ENCODE assay signal across 8 cellular contexts in the genomic region with DNA sequence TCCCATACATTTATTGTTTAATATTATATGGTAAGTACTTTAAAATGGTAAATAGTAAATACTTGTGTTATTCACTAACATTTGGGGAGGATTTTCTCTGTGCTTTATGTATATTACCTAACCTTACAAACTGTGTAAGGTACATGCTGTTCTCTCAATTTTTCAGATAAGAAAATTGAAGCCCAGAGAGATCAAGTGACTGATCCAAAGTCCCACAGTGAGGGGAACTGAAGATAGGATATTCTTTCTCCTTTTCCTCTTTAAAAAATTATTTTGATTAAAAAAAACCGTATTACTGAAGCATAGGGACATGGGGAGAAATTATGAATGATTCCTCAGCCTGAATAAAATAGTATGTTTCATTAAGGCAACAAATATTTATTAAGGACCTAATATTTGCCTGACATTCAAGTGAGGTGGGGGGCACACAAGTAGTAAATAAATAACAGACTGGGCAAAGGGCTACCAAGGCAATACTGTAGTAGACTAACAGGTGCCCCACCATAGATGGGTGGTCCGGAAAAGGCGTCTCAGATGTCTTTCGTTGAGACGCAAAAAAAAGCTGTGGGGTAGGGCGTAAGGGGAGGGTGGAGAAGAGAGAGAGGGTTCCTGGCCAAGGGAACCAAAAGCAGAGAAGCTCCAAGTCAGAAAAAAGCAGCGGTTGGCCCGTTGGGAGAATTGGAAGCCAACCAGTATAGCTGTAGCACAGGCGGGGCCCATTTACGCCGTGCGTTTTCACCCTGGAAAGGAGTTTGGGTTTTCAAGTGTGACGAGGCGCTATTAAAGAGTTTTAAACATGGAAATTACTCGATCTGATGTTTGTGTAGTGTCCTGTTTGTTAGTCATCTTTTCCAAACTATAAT. TPM values are rescaled to one million over a fixed set of nuclear protein-coding genes. Genes with fewer than 3 reads are reported as not detected.
A peak's percentile ranks its signal among the peaks of the same experiment; 100 is the strongest.
DNase-seq lines count a peak whose midpoint lies in the region; ATAC-seq and TF ChIP-seq lines count a peak whose summit lies in the region.

No MANE protein-coding gene starts in this region.

- intact Hi-C loops in dorsolateral prefrontal cortex (cut with DNase I) = loop anchor here (2.0 to 10.0 kb wide), 4 partner anchors 47 to 157 kb away; a partner anchor contains a TSS

- H3K27me3 ChIP-seq in dorsolateral prefrontal cortex = no peaks in the 10 kb centered on the region
- H3K27me3 ChIP-seq in liver (ENCODE audit: control insufficient read depth in 4 of 4, insufficient read depth in 4 of 4, low read length in 3 of 4) = no peaks in the 10 kb centered on the region

- ATAC-seq in GM21717 (IDR thresholded peaks at IDR 0.05; ENCODE audit: unreplicated experiment) = no peak

- peak overlapping the region; percentile 88 to 94 for H3K9ac ChIP-seq in liver (ENCODE audit: low read depth in 1 of 2, low read length in 2 of 2)

- DNase-seq in NCI-H2029 treated with DMSO at 0.1 percent for 48 hours (lab: John Stamatoyannopoulos, UW) (peak; percentile 20), NCI-H2029 (lab: John Stamatoyannopoulos, UW) (no peak), NCI-H1092 treated with DMSO at 0.1 percent for 48 hours (lab: John Stamatoyannopoulos, UW) (peak; percentile 69), dorsolateral prefrontal cortex (peak in 9 of 10 donors; percentile 21 to 59 (median 51))
- DNase-seq in activated CD4-positive, alpha-beta T cell treated with anti-CD3 and anti-CD28 coated beads for 1 hour = peak; percentile 17
- DNase-seq in stimulated activated CD8-positive, alpha-beta memory T cell treated with anti-CD3 and anti-CD28 coated beads, Interleukin-15, amount 100 ng/mL, for 24 hours (ENCODE audit: low read depth) = peak; percentile 3

- peak overlapping the region; percentile 53 to 99 (median 96) for H3K27ac ChIP-seq in dorsolateral prefrontal cortex
- H3K27ac ChIP-seq in liver (ENCODE audit: low read depth in 1 of 2, low read length in 2 of 2) = peak overlapping the region; percentile 91 to 93

- peak overlapping the region; percentile 64 to 99 (median 92) for H3K4me3 ChIP-seq in dorsolateral prefrontal cortex
- H3K4me3 ChIP-seq in liver (ENCODE audit: low read depth in 1 of 3, low read length in 3 of 3) = peak overlapping the region; percentile 76 to 79 (median 76)

- no peaks in the 10 kb centered on the region for H3K9me3 ChIP-seq in liver (ENCODE audit: control insufficient read depth in 4 of 4, low read length in 3 of 4)

- TF ChIP-seq RAD21 in liver (IDR thresholded peaks at IDR 0.05) = no peak

- H3K4me1 ChIP-seq in liver (ENCODE audit: control insufficient read depth in 4 of 4, insufficient read depth in 4 of 4, low read length in 3 of 4) = peaks cover 3 to 40% (median 20%) of the 10 kb centered on the region in 4 donors

- 3% methylated on average over 15 of the region's 15 CpGs for WGBS in liver

- no peaks in the 10 kb centered on the region for H3K36me3 ChIP-seq in liver (ENCODE audit: control insufficient read depth in 4 of 4, insufficient read depth in 3 of 4, low read depth in 1 of 4, low read length in 3 of 4)

- TF ChIP-seq CTCF in dorsolateral prefrontal cortex (IDR thresholded peaks at IDR 0.05 in 54 of 56, conservative IDR thresholded peaks at IDR 0.05 in 2 of 56; ENCODE audit: low read depth in 1 of 56, partially characterized antibody in 56 of 56) (peak in 1 of 56 donors; percentile 5), liver (IDR thresholded peaks at IDR 0.05; ENCODE audit: low read depth, low read length, missing input control) (no peak)

TF ChIP-seq in liver, 16 proteins besides CTCF, POLR2A, EP300 and RAD21:
- TF ChIP-seq NR2F2 (IDR thresholded peaks at IDR 0.05) = no peak
- TF ChIP-seq GABPA (IDR thresholded peaks at IDR 0.05 in 1 of 2, conservative IDR thresholded peaks at IDR 0.05 in 1 of 2) = peak in 1 of 2 donors; percentile 2
- TF ChIP-seq, protein P1, sequence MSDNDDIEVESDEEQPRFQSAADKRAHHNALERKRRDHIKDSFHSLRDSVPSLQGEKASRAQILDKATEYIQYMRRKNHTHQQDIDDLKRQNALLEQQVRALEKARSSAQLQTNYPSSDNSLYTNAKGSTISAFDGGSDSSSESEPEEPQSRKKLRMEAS (IDR thresholded peaks at IDR 0.05) = no peak
- TF ChIP-seq HNF4A (conservative IDR thresholded peaks at IDR 0.05) = no peak
- no peak for TF ChIP-seq FOXA1 (IDR thresholded peaks at IDR 0.05)
- no peak for TF ChIP-seq FOXA2 (IDR thresholded peaks at IDR 0.05)
- TF ChIP-seq, protein P2, sequence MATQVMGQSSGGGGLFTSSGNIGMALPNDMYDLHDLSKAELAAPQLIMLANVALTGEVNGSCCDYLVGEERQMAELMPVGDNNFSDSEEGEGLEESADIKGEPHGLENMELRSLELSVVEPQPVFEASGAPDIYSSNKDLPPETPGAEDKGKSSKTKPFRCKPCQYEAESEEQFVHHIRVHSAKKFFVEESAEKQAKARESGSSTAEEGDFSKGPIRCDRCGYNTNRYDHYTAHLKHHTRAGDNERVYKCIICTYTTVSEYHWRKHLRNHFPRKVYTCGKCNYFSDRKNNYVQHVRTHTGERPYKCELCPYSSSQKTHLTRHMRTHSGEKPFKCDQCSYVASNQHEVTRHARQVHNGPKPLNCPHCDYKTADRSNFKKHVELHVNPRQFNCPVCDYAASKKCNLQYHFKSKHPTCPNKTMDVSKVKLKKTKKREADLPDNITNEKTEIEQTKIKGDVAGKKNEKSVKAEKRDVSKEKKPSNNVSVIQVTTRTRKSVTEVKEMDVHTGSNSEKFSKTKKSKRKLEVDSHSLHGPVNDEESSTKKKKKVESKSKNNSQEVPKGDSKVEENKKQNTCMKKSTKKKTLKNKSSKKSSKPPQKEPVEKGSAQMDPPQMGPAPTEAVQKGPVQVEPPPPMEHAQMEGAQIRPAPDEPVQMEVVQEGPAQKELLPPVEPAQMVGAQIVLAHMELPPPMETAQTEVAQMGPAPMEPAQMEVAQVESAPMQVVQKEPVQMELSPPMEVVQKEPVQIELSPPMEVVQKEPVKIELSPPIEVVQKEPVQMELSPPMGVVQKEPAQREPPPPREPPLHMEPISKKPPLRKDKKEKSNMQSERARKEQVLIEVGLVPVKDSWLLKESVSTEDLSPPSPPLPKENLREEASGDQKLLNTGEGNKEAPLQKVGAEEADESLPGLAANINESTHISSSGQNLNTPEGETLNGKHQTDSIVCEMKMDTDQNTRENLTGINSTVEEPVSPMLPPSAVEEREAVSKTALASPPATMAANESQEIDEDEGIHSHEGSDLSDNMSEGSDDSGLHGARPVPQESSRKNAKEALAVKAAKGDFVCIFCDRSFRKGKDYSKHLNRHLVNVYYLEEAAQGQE (IDR thresholded peaks at IDR 0.05) = no peak
- TF ChIP-seq SP1 (IDR thresholded peaks at IDR 0.05) = peak; percentile 9
- TF ChIP-seq EGR1 (IDR thresholded peaks at IDR 0.05; ENCODE audit: low read depth in 2 of 2) = no peak
- TF ChIP-seq, protein P3, sequence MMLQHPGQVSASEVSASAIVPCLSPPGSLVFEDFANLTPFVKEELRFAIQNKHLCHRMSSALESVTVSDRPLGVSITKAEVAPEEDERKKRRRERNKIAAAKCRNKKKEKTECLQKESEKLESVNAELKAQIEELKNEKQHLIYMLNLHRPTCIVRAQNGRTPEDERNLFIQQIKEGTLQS (IDR thresholded peaks at IDR 0.05) = peak; percentile 16

RNA-seq across cellular contexts. Expression of a gene that starts 0.9 kb away (rescaled TPM):
- 10 to 100 TPM; 29.2 to 63.9 (median 43.8) TPM for total RNA-seq in dorsolateral prefrontal cortex
- 10 to 100 TPM in 1 of 2 donors, 1 to 10 TPM in 1; 5.9 to 19.5 TPM for total RNA-seq in liver
- polyA plus RNA-seq in liver = 1 to 10 TPM; 3.0 to 8.3 TPM

RNA-seq across cellular contexts. Expression of a gene that starts 47.0 kb away (rescaled TPM):
- total RNA-seq in dorsolateral prefrontal cortex (10 to 100 TPM; 37.9 to 56.3 (median 44.8) TPM), liver (10 to 100 TPM in 1 of 2 donors, 1 to 10 TPM in 1; 6.8 to 11.3 TPM)
- 1 to 10 TPM; 1.5 to 3.0 TPM for polyA plus RNA-seq in liver
